In the genomic region with DNA sequence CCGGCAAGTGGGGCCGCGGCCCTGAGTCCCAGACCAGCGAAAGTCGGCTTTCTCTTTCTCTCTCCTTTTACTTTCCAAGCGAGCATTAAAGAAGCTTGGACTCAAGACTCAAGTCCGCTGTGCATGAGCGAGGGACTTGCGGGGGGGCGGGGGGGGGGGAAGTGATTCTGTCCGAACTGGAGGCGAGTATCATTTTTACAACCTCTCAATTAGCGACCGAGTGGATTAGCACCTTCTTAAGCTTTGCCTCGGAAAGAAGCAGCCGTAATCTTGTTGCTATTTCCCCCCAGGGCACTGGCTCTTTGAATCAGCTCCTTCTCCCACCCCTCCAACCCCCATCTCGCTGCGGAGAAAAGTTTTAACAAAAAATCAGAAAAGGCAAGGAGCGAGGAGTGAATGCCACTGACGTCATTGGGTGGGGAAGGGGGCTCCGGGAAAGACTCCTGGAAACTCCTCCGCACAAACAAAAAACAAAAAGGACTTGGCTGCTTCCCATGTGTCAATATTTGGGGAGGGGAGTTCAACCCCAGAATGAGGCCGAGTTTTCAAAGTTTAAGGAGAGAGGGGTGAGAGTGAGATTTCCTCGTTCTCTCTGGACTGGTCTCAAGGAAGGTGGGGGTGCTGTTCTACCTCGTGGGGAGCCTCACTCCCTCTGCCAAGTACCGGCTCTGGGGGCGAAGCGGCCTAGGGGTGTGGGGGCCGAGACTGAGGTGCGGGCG, we compare ENCODE assay signal across 9 cellular contexts. TPM values are rescaled to one million over a fixed set of nuclear protein-coding genes. Genes with fewer than 3 reads are reported as not detected.
DNase-seq lines count a peak whose midpoint lies in the region; TF ChIP-seq lines count a peak whose summit lies in the region.
"Had no signal": no experiment of that assay in that cellular context is flagged by ENCODE, and none has a peak within 500 bp of the region (broad histone marks: within the 10 kb centered on the region; RNA-seq: fewer than 3 reads in every experiment).

No MANE protein-coding gene starts in this region.

- no peaks in the 10 kb centered on the region for H3K9me3 ChIP-seq in SK-N-SH
- no peaks in the 10 kb centered on the region for H3K9me3 ChIP-seq in iPS DF 6.9 (ENCODE audit: control insufficient read depth, insufficient read depth, low read length)
- H3K9me3 ChIP-seq: A549 had no signal

- H3K9ac ChIP-seq in SK-N-SH: no peak overlapping the region

- no peaks in the 10 kb centered on the region for H3K9me2 ChIP-seq in SK-N-SH

- POLR2A ChIA-PET in SK-N-SH (lab: Yijun Ruan, JAX): no interaction called here

- peak overlapping the region; percentile 79 for H3K4me2 ChIP-seq in SK-N-SH
- H3K4me2 ChIP-seq: A549 had no signal

- WGBS in SK-N-SH (ENCODE audit: low lambda C conversion rate): 19% methylated on average over 25 of the region's 31 CpGs
- WGBS in iPS DF 6.9 (ENCODE audit: insufficient coverage, insufficient read length): no CpG with 5 or more reads among the region's 31 CpGs

- H3K27me3 ChIP-seq in SK-N-SH (ENCODE audit: insufficient read depth) (peaks cover 98% of the 10 kb centered on the region), iPS DF 6.9 (ENCODE audit: control insufficient read depth, insufficient read depth, low read length) (peaks cover 88% of the 10 kb centered on the region)

- TF ChIP-seq CTCF in SK-N-SH (IDR thresholded peaks at IDR 0.05): no peak

- no peak for TF ChIP-seq RAD21 in SK-N-SH (IDR thresholded peaks at IDR 0.05; ENCODE audit: low read length)

- H3K4me1 ChIP-seq in SK-N-SH (ENCODE audit: control insufficient read depth in 1 of 2, insufficient read depth in 2 of 2, low read depth in 1 of 2, low read length in 1 of 2) (peaks cover 6 to 30% of the 10 kb centered on the region in 2 experiments; a peak in 2 of 4 replicates), iPS DF 6.9 (ENCODE audit: control insufficient read depth, insufficient read depth, low read length) (peaks cover 6% of the 10 kb centered on the region)
- H3K4me1 ChIP-seq: A549 had no signal

- H3K4me3 ChIP-seq in SK-N-SH (ENCODE audit: low read depth in 2 of 2, low read length in 1 of 2) (0 out of 4 replicates have a peak overlapping the region, but pooled peaks have one; percentile 24 to 37), iPS DF 6.9 (ENCODE audit: low read length) (peak overlapping the region; percentile 23; the same call in 1 of the 2 replicates), skin epidermis (peak overlapping the region; percentile 14 to 40 (median 20))
- H3K4me3 ChIP-seq: A549 had no signal

- no peaks in the 10 kb centered on the region for H3K36me3 ChIP-seq in SK-N-SH (replicated peaks in 1 of 2; ENCODE audit: control insufficient read depth in 1 of 2, insufficient read depth in 2 of 2, low read length in 1 of 2)
- no peaks in the 10 kb centered on the region for H3K36me3 ChIP-seq in iPS DF 6.9 (ENCODE audit: control insufficient read depth, insufficient read depth, low read length)

- H3K79me2 ChIP-seq in SK-N-SH (ENCODE audit: insufficient read depth): no peaks in the 10 kb centered on the region

- CTCF ChIA-PET in SK-N-SH (lab: Yijun Ruan, JAX): interaction anchor here (1.5 kb wide), 1 partner anchor 14 kb away, joined by 10 read pairs; no protein-coding TSS in a partner anchor

- no peaks in the 10 kb centered on the region for H3F3A ChIP-seq in SK-N-SH (replicated peaks; ENCODE audit: insufficient read depth)

- H3K27ac ChIP-seq in SK-N-SH (ENCODE audit: low read depth in 2 of 2, low read length in 1 of 2): no peak overlapping the region
- no peak overlapping the region for H3K27ac ChIP-seq in iPS DF 6.9 (ENCODE audit: low read length)
- no peak overlapping the region for H3K27ac ChIP-seq in skin epidermis
- H3K27ac ChIP-seq: A549 had no signal

- H4K20me1 ChIP-seq in SK-N-SH (ENCODE audit: insufficient read depth): peaks cover 32% of the 10 kb centered on the region

- no peak for TF ChIP-seq EP300 in SK-N-SH (IDR thresholded peaks at IDR 0.05; ENCODE audit: borderline replicate concordance in 1 of 2, low read depth in 1 of 2, low read length in 1 of 2)

- DNase-seq in DMS79 treated with DMSO at 0.1 percent for 48 hours (lab: John Stamatoyannopoulos, UW) (peak; percentile 10), DMS79 (lab: John Stamatoyannopoulos, UW) (no peak), SK-N-SH (peak; percentile 23), iPS DF 6.9 (ENCODE audit: low read depth, low spot score) (no peak), 8988T (no peak), NCI-H226 (no peak), COLO668 (lab: John Stamatoyannopoulos, UW; ENCODE audit: unreplicated experiment) (no peak)

- peak overlapping the region; percentile 24; the same call in 1 of the 2 replicates for H2AFZ ChIP-seq in SK-N-SH (ENCODE audit: low read depth)

TF ChIP-seq in SK-N-SH, 30 proteins besides CTCF, POLR2A, EP300 and RAD21:
- TF ChIP-seq ELF1 (IDR thresholded peaks at IDR 0.05) (no peak), SIN3A (IDR thresholded peaks at IDR 0.05; ENCODE audit: borderline replicate concordance, low read depth, low read length) (no peak), RCOR1 (IDR thresholded peaks at IDR 0.05; ENCODE audit: low read length) (no peak), RXRA (IDR thresholded peaks at IDR 0.05; ENCODE audit: borderline replicate concordance, low read depth) (no peak), RFX5 (IDR thresholded peaks at IDR 0.05; ENCODE audit: low read length) (no peak), NFIC (IDR thresholded peaks at IDR 0.05; ENCODE audit: borderline replicate concordance) (no peak), EZH2phosphoT487 (IDR thresholded peaks at IDR 0.05; ENCODE audit: borderline replicate concordance, low read depth) (no peak), JUND (IDR thresholded peaks at IDR 0.05) (no peak), TAF1 (IDR thresholded peaks at IDR 0.05; ENCODE audit: borderline replicate concordance, low read depth, low read length) (no peak)
- TF ChIP-seq, protein P1, sequence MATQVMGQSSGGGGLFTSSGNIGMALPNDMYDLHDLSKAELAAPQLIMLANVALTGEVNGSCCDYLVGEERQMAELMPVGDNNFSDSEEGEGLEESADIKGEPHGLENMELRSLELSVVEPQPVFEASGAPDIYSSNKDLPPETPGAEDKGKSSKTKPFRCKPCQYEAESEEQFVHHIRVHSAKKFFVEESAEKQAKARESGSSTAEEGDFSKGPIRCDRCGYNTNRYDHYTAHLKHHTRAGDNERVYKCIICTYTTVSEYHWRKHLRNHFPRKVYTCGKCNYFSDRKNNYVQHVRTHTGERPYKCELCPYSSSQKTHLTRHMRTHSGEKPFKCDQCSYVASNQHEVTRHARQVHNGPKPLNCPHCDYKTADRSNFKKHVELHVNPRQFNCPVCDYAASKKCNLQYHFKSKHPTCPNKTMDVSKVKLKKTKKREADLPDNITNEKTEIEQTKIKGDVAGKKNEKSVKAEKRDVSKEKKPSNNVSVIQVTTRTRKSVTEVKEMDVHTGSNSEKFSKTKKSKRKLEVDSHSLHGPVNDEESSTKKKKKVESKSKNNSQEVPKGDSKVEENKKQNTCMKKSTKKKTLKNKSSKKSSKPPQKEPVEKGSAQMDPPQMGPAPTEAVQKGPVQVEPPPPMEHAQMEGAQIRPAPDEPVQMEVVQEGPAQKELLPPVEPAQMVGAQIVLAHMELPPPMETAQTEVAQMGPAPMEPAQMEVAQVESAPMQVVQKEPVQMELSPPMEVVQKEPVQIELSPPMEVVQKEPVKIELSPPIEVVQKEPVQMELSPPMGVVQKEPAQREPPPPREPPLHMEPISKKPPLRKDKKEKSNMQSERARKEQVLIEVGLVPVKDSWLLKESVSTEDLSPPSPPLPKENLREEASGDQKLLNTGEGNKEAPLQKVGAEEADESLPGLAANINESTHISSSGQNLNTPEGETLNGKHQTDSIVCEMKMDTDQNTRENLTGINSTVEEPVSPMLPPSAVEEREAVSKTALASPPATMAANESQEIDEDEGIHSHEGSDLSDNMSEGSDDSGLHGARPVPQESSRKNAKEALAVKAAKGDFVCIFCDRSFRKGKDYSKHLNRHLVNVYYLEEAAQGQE (IDR thresholded peaks at IDR 0.05; ENCODE audit: low read depth, low read length): no peak
- TF ChIP-seq, protein P2, sequence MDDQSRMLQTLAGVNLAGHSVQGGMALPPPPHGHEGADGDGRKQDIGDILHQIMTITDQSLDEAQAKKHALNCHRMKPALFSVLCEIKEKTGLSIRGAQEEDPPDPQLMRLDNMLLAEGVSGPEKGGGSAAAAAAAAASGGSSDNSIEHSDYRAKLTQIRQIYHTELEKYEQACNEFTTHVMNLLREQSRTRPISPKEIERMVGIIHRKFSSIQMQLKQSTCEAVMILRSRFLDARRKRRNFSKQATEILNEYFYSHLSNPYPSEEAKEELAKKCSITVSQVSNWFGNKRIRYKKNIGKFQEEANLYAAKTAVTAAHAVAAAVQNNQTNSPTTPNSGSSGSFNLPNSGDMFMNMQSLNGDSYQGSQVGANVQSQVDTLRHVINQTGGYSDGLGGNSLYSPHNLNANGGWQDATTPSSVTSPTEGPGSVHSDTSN (IDR thresholded peaks at IDR 0.05): no peak
- TF ChIP-seq, protein P3, sequence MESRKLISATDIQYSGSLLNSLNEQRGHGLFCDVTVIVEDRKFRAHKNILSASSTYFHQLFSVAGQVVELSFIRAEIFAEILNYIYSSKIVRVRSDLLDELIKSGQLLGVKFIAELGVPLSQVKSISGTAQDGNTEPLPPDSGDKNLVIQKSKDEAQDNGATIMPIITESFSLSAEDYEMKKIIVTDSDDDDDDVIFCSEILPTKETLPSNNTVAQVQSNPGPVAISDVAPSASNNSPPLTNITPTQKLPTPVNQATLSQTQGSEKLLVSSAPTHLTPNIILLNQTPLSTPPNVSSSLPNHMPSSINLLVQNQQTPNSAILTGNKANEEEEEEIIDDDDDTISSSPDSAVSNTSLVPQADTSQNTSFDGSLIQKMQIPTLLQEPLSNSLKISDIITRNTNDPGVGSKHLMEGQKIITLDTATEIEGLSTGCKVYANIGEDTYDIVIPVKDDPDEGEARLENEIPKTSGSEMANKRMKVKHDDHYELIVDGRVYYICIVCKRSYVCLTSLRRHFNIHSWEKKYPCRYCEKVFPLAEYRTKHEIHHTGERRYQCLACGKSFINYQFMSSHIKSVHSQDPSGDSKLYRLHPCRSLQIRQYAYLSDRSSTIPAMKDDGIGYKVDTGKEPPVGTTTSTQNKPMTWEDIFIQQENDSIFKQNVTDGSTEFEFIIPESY (IDR thresholded peaks at IDR 0.05; ENCODE audit: borderline replicate concordance, low read depth): no peak

RNA-seq across cellular contexts. Expression of a gene that starts 2.3 kb away (rescaled TPM):
- polyA plus RNA-seq in SK-N-SH (2012; rRNA removed): not detected in 2 replicates
- polyA plus RNA-seq in SK-N-SH (2012; cell fraction: cytosol; rRNA removed): not detected in 2 replicates
- not detected in 2 replicates for polyA plus RNA-seq in SK-N-SH (2012; cell fraction: nucleus; rRNA removed)

Comparison
In these comparisons a context has a peak if more than half of its experiments do, and no peak if none do; other contexts are left out.
1. DNase-seq: peak in DMS79 treated with DMSO at 0.1 percent for 48 hours (single experiment) and SK-N-SH (single experiment); none in DMS79 (single experiment), iPS DF 6.9 (single experiment), 8988T (single experiment), NCI-H226 (single experiment) and COLO668 (single experiment).
2. Peak in every context shown above with its lines, with median percentiles within 50 percentile points of each other: H3K4me3 ChIP-seq.